ENCODE assay signal across 11 cellular contexts in the genomic region with DNA sequence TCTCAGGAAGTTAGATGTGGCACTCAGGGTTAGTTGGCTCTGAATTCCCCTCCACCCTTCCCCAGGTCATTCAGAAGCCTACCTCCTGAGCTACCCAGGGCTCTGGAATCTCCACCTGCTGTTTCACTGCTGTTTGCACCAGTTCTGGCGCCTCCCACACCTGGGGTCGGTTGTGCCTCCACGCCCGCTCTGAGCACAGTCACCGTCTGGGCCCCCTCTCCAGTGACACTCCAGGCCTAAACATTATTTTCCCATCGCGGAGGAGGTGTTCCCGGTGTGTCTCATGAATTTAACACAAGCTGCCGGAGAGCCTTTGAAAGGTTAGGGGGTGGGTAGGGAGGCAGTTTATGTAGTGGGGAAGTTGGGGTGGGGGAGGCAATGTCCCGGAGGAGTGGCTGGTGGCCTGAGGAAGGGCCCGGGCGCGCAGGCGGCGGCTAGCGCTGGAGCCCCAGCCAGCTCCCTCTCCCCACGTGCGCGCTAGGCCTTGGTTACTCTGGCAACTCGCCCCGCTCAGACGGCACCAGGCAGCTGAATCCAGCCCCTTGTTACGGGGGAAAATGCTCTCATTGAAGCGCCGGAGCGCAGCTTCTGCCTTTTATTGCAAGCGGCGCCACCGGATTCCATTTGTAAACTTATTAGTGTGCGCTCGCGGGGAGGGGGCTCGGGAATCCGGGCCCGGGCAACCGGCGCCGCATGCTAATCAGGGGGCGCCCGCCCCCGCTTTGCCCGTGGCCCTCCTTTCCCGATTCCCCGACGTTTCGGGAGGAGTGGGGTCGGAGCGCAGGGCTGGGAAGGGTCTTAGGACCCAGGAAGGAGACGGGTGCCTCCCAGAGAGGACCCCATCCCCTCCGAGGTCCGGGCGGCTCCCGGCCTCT. TPM values are rescaled to one million over a fixed set of nuclear protein-coding genes. Genes with fewer than 3 reads are reported as not detected.
DNase-seq lines count a peak whose midpoint lies in the region; ATAC-seq, FAIRE-seq and TF ChIP-seq lines count a peak whose summit lies in the region.
"Had no signal": no experiment of that assay in that cellular context is flagged by ENCODE, and none has a peak within 500 bp of the region (broad histone marks: within the 10 kb centered on the region; RNA-seq: fewer than 3 reads in every experiment).

No MANE protein-coding gene starts in this region.

- DNase-seq in Right ventricle myocardium inferior (ENCODE audit: missing footprints): no peak
- no peak for DNase-seq in cardiac septum (ENCODE audit: low spot score)
- DNase-seq in endodermal cell: peak; percentile 86
- DNase-seq in midbrain (lab: John Stamatoyannopoulos, UW): peak; percentile 88
- no peak for DNase-seq in activated naive CD4-positive, alpha-beta T cell treated with Interleukin-2 at 50 U/mL for 16 hours
- no peak for DNase-seq in D721Med (ENCODE audit: insufficient read length, low spot score)
- DNase-seq: AML-193 had no signal

- no peaks in the 10 kb centered on the region for H3K9me3 ChIP-seq in endodermal cell (ENCODE audit: control insufficient read depth, low read length)
- H3K9me3 ChIP-seq: neutrophil had no signal

- H3K27me3 ChIP-seq in endodermal cell (ENCODE audit: control insufficient read depth, insufficient read depth, low read length, poor library complexity, severe bottlenecking): peaks cover 19% of the 10 kb centered on the region

- H3K4me1 ChIP-seq in endodermal cell (ENCODE audit: control insufficient read depth, insufficient read depth, low read length): peaks cover 16% of the 10 kb centered on the region

- peak overlapping the region; percentile 34 for H3K9ac ChIP-seq in endodermal cell (ENCODE audit: extremely low read depth, low read length, poor library complexity, severe bottlenecking)

- no peak for FAIRE-seq in D721Med (lab: Jason Lieb, UNC)

- no peaks in the 10 kb centered on the region for H3K36me3 ChIP-seq in endodermal cell (ENCODE audit: control insufficient read depth, insufficient read depth, low read length)
- H3K36me3 ChIP-seq: neutrophil had no signal

- ATAC-seq in Right ventricle myocardium inferior: peak; percentile 40
- ATAC-seq in HG02840 (IDR thresholded peaks at IDR 0.05; ENCODE audit: low FRiP score, unreplicated experiment): no peak
- ATAC-seq in HG02571 (IDR thresholded peaks at IDR 0.05; ENCODE audit: unreplicated experiment): no peak

- H3K9me3 Mint-ChIP-seq in endodermal cell: no peaks in the 10 kb centered on the region
- H3K9me3 Mint-ChIP-seq: activated naive CD4-positive, alpha-beta T cell treated with anti-CD3 and anti-CD28 coated beads, Interleukin-2, amount 50 U/mL, for 72 hours had no signal

- TF ChIP-seq CTCF in endodermal cell (conservative IDR thresholded peaks at IDR 0.05): no peak
- TF ChIP-seq CTCF in D721Med (IDR thresholded peaks at IDR 0.05; ENCODE audit: insufficient read depth, missing control alignments): no peak

- peak overlapping the region; percentile 56 for H3K27ac Mint-ChIP-seq in endodermal cell
- H3K27ac Mint-ChIP-seq: activated naive CD4-positive, alpha-beta T cell treated with anti-CD3 and anti-CD28 coated beads, Interleukin-2, amount 50 U/mL, for 72 hours had no signal

- peak overlapping the region; percentile 90 for H3K27ac ChIP-seq in endodermal cell (ENCODE audit: low read depth, low read length)
- H3K27ac ChIP-seq: neutrophil had no signal

- intact Hi-C loops in Right ventricle myocardium inferior (cut with DNase I): no loop called here
- intact Hi-C loops in cardiac septum (cut with DNase I): loop anchor here (5.0 kb wide), 1 partner anchor 52 kb away; a partner anchor contains a TSS

- H3K4me1 Mint-ChIP-seq in endodermal cell: peaks cover 33% of the 10 kb centered on the region

- H3K4me3 Mint-ChIP-seq in endodermal cell: peak overlapping the region; percentile 51

- H3K27me3 Mint-ChIP-seq in endodermal cell (ENCODE audit: insufficient read depth): peaks cover 49% of the 10 kb centered on the region

- H3K4me3 ChIP-seq in endodermal cell (ENCODE audit: low read length): peak overlapping the region; percentile 62

- 10 to 11% methylated on average over 17 to 53 of the region's 53 CpGs for WGBS in endodermal cell (ENCODE audit: insufficient coverage in 1 of 2, insufficient read length in 1 of 2), 2 experiments

- H3K36me3 Mint-ChIP-seq in endodermal cell (ENCODE audit: low read depth): no peaks in the 10 kb centered on the region
- H3K36me3 Mint-ChIP-seq: activated naive CD4-positive, alpha-beta T cell treated with anti-CD3 and anti-CD28 coated beads, Interleukin-2, amount 50 U/mL, for 72 hours had no signal

RNA-seq across cellular contexts. Expression of a gene that starts 52.4 kb away (rescaled TPM):
- total RNA-seq in Right ventricle myocardium inferior (not detected), cardiac septum (0.40 TPM), endodermal cell (1 to 10 TPM; 1.7 to 3.5 TPM)
- 1.9 TPM for polyA plus RNA-seq in endodermal cell (2013, experiment 1 of 2)
- 1.6 TPM for polyA plus RNA-seq in endodermal cell (2013, experiment 2 of 2)
- total RNA-seq: activated naive CD4-positive, alpha-beta T cell treated with anti-CD3 and anti-CD28 coated beads, Interleukin-2, amount 50 U/mL, for 72 hours had no signal

Comparison
In these comparisons a context has a peak if more than half of its experiments do, and no peak if none do; other contexts are left out.
1. DNase-seq: peak in endodermal cell (single experiment) and midbrain (single experiment); none in Right ventricle myocardium inferior (single experiment), cardiac septum (single experiment), activated naive CD4-positive, alpha-beta T cell treated with Interleukin-2 at 50 U/mL for 16 hours (single experiment) and D721Med (single experiment).